In the genomic region with DNA sequence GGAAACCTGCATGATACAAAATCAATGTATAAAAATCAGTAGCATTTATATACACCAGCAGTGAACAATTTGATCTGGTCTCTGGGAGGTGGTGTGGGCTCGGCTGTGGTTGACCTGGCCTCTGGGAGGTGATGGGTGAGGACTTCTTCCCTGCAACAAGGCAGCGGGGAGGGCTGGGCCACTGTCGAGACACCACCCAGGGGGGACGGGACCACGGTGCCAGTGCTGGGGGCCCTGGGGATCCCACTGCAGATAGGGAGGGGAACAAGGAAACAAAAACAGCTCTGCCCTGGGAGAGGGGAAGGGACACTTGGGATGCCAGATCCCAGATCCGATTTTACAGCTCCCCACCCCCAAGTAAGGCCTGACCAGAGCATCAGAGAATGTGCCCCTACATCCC, we compare ENCODE assay signal across 35 cellular contexts.
"Had no signal": no experiment of that assay in that cellular context is flagged by ENCODE, and none has a peak within 500 bp of the region (broad histone marks: within the 10 kb centered on the region; RNA-seq: fewer than 3 reads in every experiment).

No MANE protein-coding gene starts in this region.

- H3K36me3 ChIP-seq: MG63 had no signal

- DNase-seq: Karpas-422, Kasumi-1, KG1, MG63, MM.1S, MV-4-11, NCI-H1048, NCI-H1092, NCI-H1092 treated with DMSO at 0.1 percent for 48 hours, NCI-H1105, NCI-H1105 treated with DMSO at 0.1 percent for 48 hours, NCI-H1417, NCI-H1417 treated with DMSO at 0.1 percent for 48 hours, NCI-H1436, NCI-H1436 treated with DMSO at 0.1 percent for 48 hours, NCI-H146, NCI-H1694, NCI-H1694 treated with DMSO at 0.1 percent for 48 hours, NCI-H187, NCI-H187 treated with DMSO at 0.1 percent for 48 hours, NCI-H1930, NCI-H2029, NCI-H2029 treated with DMSO at 0.1 percent for 48 hours, NCI-H2081, NCI-H2081 treated with DMSO at 0.1 percent for 48 hours, NCI-H2107, NCI-H2171, NCI-H2171 treated with DMSO at 0.1 percent for 48 hours, NCI-H2227 treated with DMSO at 0.1 percent for 48 hours, NCI-H226, NCI-H345, NCI-H446, NCI-H446 treated with DMSO at 0.1 percent for 48 hours, NCI-H510A had no signal

- H3K27ac ChIP-seq: KMS-11 had no signal

- H3K9ac ChIP-seq: KMS-11 had no signal

- H3K4me2 ChIP-seq: KMS-11 had no signal

- H3K4me3 ChIP-seq: MG63 had no signal
